1 cellular context compared by ENCODE assay signal in the genomic region with DNA sequence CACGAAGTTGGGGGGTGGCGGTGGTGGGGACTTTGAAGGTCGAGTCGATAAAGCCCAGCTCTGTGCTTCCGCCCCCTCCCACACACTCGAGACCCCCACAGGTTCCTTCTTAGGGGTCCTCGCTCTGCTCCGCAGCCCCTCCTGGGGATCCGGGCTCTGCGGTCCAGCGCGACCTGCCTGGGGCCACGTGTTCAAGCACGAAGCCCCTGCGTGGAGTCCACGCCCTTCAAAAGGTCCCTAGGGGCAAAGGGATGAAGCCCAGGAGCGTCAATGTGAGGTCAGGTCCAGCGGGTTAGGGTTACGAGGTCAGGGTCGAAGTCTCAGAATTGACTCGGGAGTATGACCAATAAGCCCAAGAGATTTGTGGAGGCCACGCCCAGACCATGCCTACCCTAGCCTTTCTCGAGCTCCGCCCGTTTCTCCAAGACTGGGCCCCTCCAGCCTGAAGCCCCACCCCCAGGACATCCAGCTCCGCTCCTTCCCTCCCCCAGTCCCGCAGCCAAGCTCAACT.
TF ChIP-seq lines count a peak whose summit lies in the region.

No MANE protein-coding gene starts in this region.

TF ChIP-seq in IMR-90, 13 proteins besides CTCF, POLR2A, EP300 and RAD21:
- TF ChIP-seq SMC3 (IDR thresholded peaks at IDR 0.05; ENCODE audit: low read depth, low read length) (no peak), MAFK (IDR thresholded peaks at IDR 0.05; ENCODE audit: low read depth, low read length) (no peak)
